11 cellular contexts compared by ENCODE assay signal in genomic region chr2:223929575-223930001, GRCh38. TPM values are rescaled to one million over a fixed set of nuclear protein-coding genes. Genes with fewer than 3 reads are reported as not detected.
DNase-seq lines count a peak whose midpoint lies in the region; ATAC-seq and TF ChIP-seq lines count a peak whose summit lies in the region.
"Had no signal": no experiment of that assay in that cellular context is flagged by ENCODE, and none has a peak within 500 bp of the region (broad histone marks: within the 10 kb centered on the region; RNA-seq: fewer than 3 reads in every experiment).

No MANE protein-coding gene starts in this region.

- no peaks in the 10 kb centered on the region for H3K27me3 Mint-ChIP-seq in activated T-cell treated with anti-CD3 and anti-CD28 coated beads, Interleukin-2, amount 50 U/mL, for 4 hours (ENCODE audit: low read depth)

- no peak for DNase-seq in activated T-cell treated with anti-CD3 and anti-CD28 coated beads, Interleukin-2, amount 50 U/mL, for 4 hours
- no peak for DNase-seq in activated T-cell treated with anti-CD3 and anti-CD28 coated beads, Interleukin-2, amount 50 U/mL, for 1 hour
- peak; percentile 36 to 54 for DNase-seq in PC-9
- DNase-seq in effector CD4-positive, alpha-beta T cell: peak; percentile 11
- DNase-seq in stimulated activated naive CD8-positive, alpha-beta T cell treated with anti-CD3 and anti-CD28 coated beads, Interleukin-15, Interleukin-2, amounts not matched to agents 100 U/mL and 50 U/mL, for 24 hours: no peak
- DNase-seq in SJCRH30: no peak
- DNase-seq: aorta, MG63, NCI-H69 had no signal

- intact Hi-C loops in PC-9 (cut with micrococcal nuclease; ENCODE audit: unreplicated experiment): no loop called here

- no peaks in the 10 kb centered on the region for H4K20me1 ChIP-seq in PC-9 (ENCODE audit: insufficient read depth)

- CTCF ChIA-PET in PC-9 (lab: Charles Lee): no interaction called here

- H3K4me3 ChIP-seq in PC-9 (no peak overlapping the region), SJCRH30 (no peak overlapping the region)
- H3K4me3 ChIP-seq: MG63 had no signal

- H3K4me3 Mint-ChIP-seq in activated T-cell treated with anti-CD3 and anti-CD28 coated beads, Interleukin-2, amount 50 U/mL, for 4 hours: peak overlapping the region; percentile 11

- H3K4me1 ChIP-seq in PC-9 (replicated peaks; ENCODE audit: insufficient read depth): peaks cover 34% of the 10 kb centered on the region
- 0 out of 2 replicates have a peak, but pooled peaks cover 4% of the 10 kb centered on the region for H3K4me1 ChIP-seq in SJCRH30

- peaks cover 28% of the 10 kb centered on the region for H3K79me2 ChIP-seq in PC-9 (ENCODE audit: low read depth)

- H3K27me3 ChIP-seq in PC-9 (ENCODE audit: insufficient read depth, low read depth): no peaks in the 10 kb centered on the region
- H3K27me3 ChIP-seq in SJCRH30: no peaks in the 10 kb centered on the region
- H3K27me3 ChIP-seq: MG63 had no signal

- no peak for TF ChIP-seq CTCF in PC-9 (conservative IDR thresholded peaks at IDR 0.05)

- H2AFZ ChIP-seq in PC-9: no peak overlapping the region

- no peaks in the 10 kb centered on the region; the same call in 1 of the 2 replicates for H3F3A ChIP-seq in PC-9 (ENCODE audit: insufficient read depth, low read depth)

- H3K27ac ChIP-seq in PC-9 (no peak overlapping the region), SJCRH30 (no peak overlapping the region)

- H3K9me3 Mint-ChIP-seq in activated T-cell treated with anti-CD3 and anti-CD28 coated beads, Interleukin-2, amount 50 U/mL, for 4 hours: no peaks in the 10 kb centered on the region

- peaks cover 2% of the 10 kb centered on the region for H3K36me3 Mint-ChIP-seq in activated T-cell treated with anti-CD3 and anti-CD28 coated beads, Interleukin-2, amount 50 U/mL, for 4 hours (ENCODE audit: insufficient read depth)

- no TSS peak for BruUV-seq in PC-9 (replicated peaks; lab: Mats Ljungman, UMichigan)

- H3K4me2 ChIP-seq in PC-9: peak overlapping the region; percentile 3; the same call in 1 of the 2 replicates

- ATAC-seq in activated T-cell treated with anti-CD3 and anti-CD28 coated beads, Interleukin-2, amount 50 U/mL, for 4 hours: peak; percentile 64 to 75
- ATAC-seq in stimulated activated naive CD8-positive, alpha-beta T cell treated with anti-CD3 and anti-CD28 coated beads, Interleukin-15, Interleukin-2, amounts not matched to agents 100 U/mL and 50 U/mL, for 24 hours: peak; percentile 42
- ATAC-seq in GM18867 (IDR thresholded peaks at IDR 0.05; ENCODE audit: unreplicated experiment) (no peak), HG02798 (IDR thresholded peaks at IDR 0.05; ENCODE audit: poor library complexity, unreplicated experiment) (no peak)

- POLR2A ChIA-PET in PC-9 (lab: Charles Lee; ENCODE audit: unreplicated experiment): interaction anchor here (0.6 to 0.7 kb wide), 2 partner anchors 9 to 836 kb away, joined by 9 to 22 read pairs; no protein-coding TSS in a partner anchor

- H3K36me3 ChIP-seq in PC-9 (ENCODE audit: low read depth): no peaks in the 10 kb centered on the region
- no peaks in the 10 kb centered on the region for H3K36me3 ChIP-seq in SJCRH30

- H3K9me3 ChIP-seq in PC-9 (ENCODE audit: insufficient read depth, low read depth): peaks cover 13% of the 10 kb centered on the region
- H3K9me3 ChIP-seq in SJCRH30 (replicated peaks): 0 out of 2 replicates have a peak, but pooled peaks cover 3% of the 10 kb centered on the region

- H3K4me1 Mint-ChIP-seq in activated T-cell treated with anti-CD3 and anti-CD28 coated beads, Interleukin-2, amount 50 U/mL, for 4 hours (ENCODE audit: low read depth): peaks cover 43% of the 10 kb centered on the region

- H3K9me2 ChIP-seq in PC-9 (ENCODE audit: insufficient read depth): no peaks in the 10 kb centered on the region

RNA-seq across cellular contexts. Expression of gene WDFY1, which starts 15.5 kb away (rescaled TPM):
- 10 to 100 TPM; 21.3 to 32.8 (median 23.2) TPM for total RNA-seq in activated T-cell treated with anti-CD3 and anti-CD28 coated beads, Interleukin-2, amount 50 U/mL, for 4 hours
- 81.9 and 84.4 TPM in 2 replicates for total RNA-seq in PC-9 (2021)
- 76.8 and 82.0 TPM in 2 replicates for total RNA-seq in SJCRH30 (2014; rRNA removed; shearing (Covaris generic))

RNA-seq across cellular contexts. Expression of gene MRPL44, which starts 27.7 kb away (rescaled TPM):
- 10 to 100 TPM; 41.2 to 44.1 (median 41.7) TPM for total RNA-seq in activated T-cell treated with anti-CD3 and anti-CD28 coated beads, Interleukin-2, amount 50 U/mL, for 4 hours
- total RNA-seq in PC-9 (2021): 66.4 and 76.6 TPM in 2 replicates
- 55.9 and 58.6 TPM in 2 replicates for total RNA-seq in SJCRH30 (2014; rRNA removed; shearing (Covaris generic))

Comparison
In these comparisons a context has a peak if more than half of its experiments do, and no peak if none do; other contexts are left out.
1. ATAC-seq: peak in activated T-cell treated with anti-CD3 and anti-CD28 coated beads, Interleukin-2, amount 50 U/mL, for 4 hours (2 of 2) and stimulated activated naive CD8-positive, alpha-beta T cell treated with anti-CD3 and anti-CD28 coated beads, Interleukin-15, Interleukin-2, amounts not matched to agents 100 U/mL and 50 U/mL, for 24 hours (single experiment); none in GM18867 (single experiment) and HG02798 (single experiment).
2. DNase-seq: peak in PC-9 (2 of 2) and effector CD4-positive, alpha-beta T cell (single experiment); none in activated T-cell treated with anti-CD3 and anti-CD28 coated beads, Interleukin-2, amount 50 U/mL, for 4 hours (single experiment), activated T-cell treated with anti-CD3 and anti-CD28 coated beads, Interleukin-2, amount 50 U/mL, for 1 hour (single experiment), stimulated activated naive CD8-positive, alpha-beta T cell treated with anti-CD3 and anti-CD28 coated beads, Interleukin-15, Interleukin-2, amounts not matched to agents 100 U/mL and 50 U/mL, for 24 hours (single experiment) and SJCRH30 (0 of 2).